12 cellular contexts compared by ENCODE assay signal in genomic region chr3:16335772-16336621, GRCh38.
DNase-seq lines count a peak whose midpoint lies in the region; ATAC-seq and TF ChIP-seq lines count a peak whose summit lies in the region.
"Had no signal": no experiment of that assay in that cellular context is flagged by ENCODE, and none has a peak within 500 bp of the region (broad histone marks: within the 10 kb centered on the region; RNA-seq: fewer than 3 reads in every experiment).

No MANE protein-coding gene starts in this region.

- CTCF ChIA-PET in activated CD4-positive, alpha-beta T cell treated with anti-CD3 and anti-CD28 coated beads, Interleukin-2, amount 10 ng/mL, durations not matched to agents 7 days and 5 days (lab: Charles Lee) = interaction anchor here (0.7 to 1.4 kb wide), 4 partner anchors 13 to 46 kb away, joined by 3 to 5 read pairs (median 4); no protein-coding TSS in a partner anchor
- CTCF ChIA-PET in mammary epithelial cell (lab: Charles Lee; ENCODE audit: low non-redundant PET) = no interaction called here

- no peak overlapping the region for H3K4me3 Mint-ChIP-seq in activated CD4-positive, alpha-beta T cell treated with anti-CD3 and anti-CD28 coated beads, Interleukin-2, amount 10 ng/mL, durations not matched to agents 7 days and 5 days
- H3K4me3 Mint-ChIP-seq in stimulated activated effector memory CD8-positive, alpha-beta T cell treated with anti-CD3 and anti-CD28 coated beads, Interleukin-12 subunit alpha, Interleukin-12 subunit beta, amount 100 ng/mL, for 72 hours = no peak overlapping the region
- H3K4me3 Mint-ChIP-seq: activated B cell treated with CpG ODN at 0.5 μM for 24 hours had no signal

- H3K4me1 ChIP-seq in mammary epithelial cell (ENCODE audit: insufficient read depth, low read length) (no peaks in the 10 kb centered on the region), MM.1S (ENCODE audit: low read length) (no peaks in the 10 kb centered on the region)

- no peak for TF ChIP-seq CTCF in mammary epithelial cell (conservative IDR thresholded peaks at IDR 0.05 in 1 of 2, IDR thresholded peaks at IDR 0.05 in 1 of 2; ENCODE audit: extremely low read depth in 1 of 2, insufficient read depth in 1 of 2, low read depth in 1 of 2, low read length in 2 of 2)
- TF ChIP-seq CTCF in MM.1S (IDR thresholded peaks at IDR 0.05; ENCODE audit: low read length) = no peak

- no peaks in the 10 kb centered on the region for H3K9me3 ChIP-seq in mammary epithelial cell (replicated peaks; ENCODE audit: insufficient read depth, low read length)
- no peaks in the 10 kb centered on the region for H3K9me3 ChIP-seq in MM.1S (replicated peaks; ENCODE audit: insufficient read depth, low read length)

- 86% methylated on average over 14 of the region's 14 CpGs for WGBS in mammary epithelial cell (ENCODE audit: low coverage, missing lambda C conversion rate)

- H3K4me3 ChIP-seq in mammary epithelial cell (replicated peaks in 1 of 3; ENCODE audit: insufficient read depth in 1 of 3, low read depth in 2 of 3, low read length in 3 of 3) = no peak overlapping the region
- H3K4me3 ChIP-seq in MM.1S (ENCODE audit: low read length) = no peak overlapping the region

- H3K9ac ChIP-seq in mammary epithelial cell (ENCODE audit: insufficient read depth, low read length) (no peak overlapping the region), MM.1S (ENCODE audit: low read length) (no peak overlapping the region)

- no peaks in the 10 kb centered on the region for H4K20me1 ChIP-seq in mammary epithelial cell (ENCODE audit: insufficient read depth, low read length)
- H4K20me1 ChIP-seq in MM.1S (ENCODE audit: insufficient read depth, low read length) = no peaks in the 10 kb centered on the region

- H3K27me3 Mint-ChIP-seq in activated CD4-positive, alpha-beta T cell treated with anti-CD3 and anti-CD28 coated beads, Interleukin-2, amount 10 ng/mL, durations not matched to agents 7 days and 5 days = no peaks in the 10 kb centered on the region
- H3K27me3 Mint-ChIP-seq: activated B cell treated with CpG ODN at 0.5 μM for 24 hours had no signal

- H3K4me2 ChIP-seq in mammary epithelial cell (ENCODE audit: insufficient read depth, low read depth, low read length) (no peak overlapping the region), MM.1S (ENCODE audit: low read depth, low read length) (no peak overlapping the region)

- intact Hi-C loops in mammary epithelial cell (cut with micrococcal nuclease) = no loop called here

- in situ Hi-C loops in mammary epithelial cell (cut with MboI; ENCODE audit: low sequenced_read_pairs in 2 of 2) = no loop called here

- no TSS peak for BruUV-seq in mammary epithelial cell (replicated peaks; lab: Mats Ljungman, UMichigan)

- H2AFZ ChIP-seq in mammary epithelial cell (ENCODE audit: low read depth, low read length) = no peak overlapping the region
- H2AFZ ChIP-seq in MM.1S (ENCODE audit: low read length) = no peak overlapping the region

- POLR2A ChIA-PET in activated CD4-positive, alpha-beta T cell treated with anti-CD3 and anti-CD28 coated beads, Interleukin-2, amount 10 ng/mL, durations not matched to agents 7 days and 5 days (lab: Charles Lee) = no interaction called here

- H3K36me3 Mint-ChIP-seq in activated CD4-positive, alpha-beta T cell treated with anti-CD3 and anti-CD28 coated beads, Interleukin-2, amount 10 ng/mL, durations not matched to agents 7 days and 5 days (ENCODE audit: low read depth) = peaks cover 75% of the 10 kb centered on the region
- peaks cover 31 to 71% of the 10 kb centered on the region in 2 donors for H3K36me3 Mint-ChIP-seq in activated naive CD4-positive, alpha-beta T cell treated with anti-CD3 and anti-CD28 coated beads, Interleukin-2, amount 50 U/mL, for 72 hours
- peaks cover 85% of the 10 kb centered on the region for H3K36me3 Mint-ChIP-seq in stimulated activated effector memory CD8-positive, alpha-beta T cell treated with anti-CD3 and anti-CD28 coated beads, Interleukin-12 subunit alpha, Interleukin-12 subunit beta, amount 100 ng/mL, for 72 hours

- H3K27ac ChIP-seq in mammary epithelial cell (ENCODE audit: insufficient read depth, low read depth, low read length) (no peak overlapping the region), MM.1S (ENCODE audit: low read length) (no peak overlapping the region)

- no peaks in the 10 kb centered on the region for H3F3A ChIP-seq in MM.1S (ENCODE audit: insufficient read depth, low read length)

- H3K4me1 Mint-ChIP-seq in activated CD4-positive, alpha-beta T cell treated with anti-CD3 and anti-CD28 coated beads, Interleukin-2, amount 10 ng/mL, durations not matched to agents 7 days and 5 days = peaks cover 49% of the 10 kb centered on the region
- H3K4me1 Mint-ChIP-seq in stimulated activated effector memory CD8-positive, alpha-beta T cell treated with anti-CD3 and anti-CD28 coated beads, Interleukin-12 subunit alpha, Interleukin-12 subunit beta, amount 100 ng/mL, for 72 hours = peaks cover 57% of the 10 kb centered on the region

- no peak for ATAC-seq in activated naive CD4-positive, alpha-beta T cell treated with anti-CD3 and anti-CD28 coated beads, Interleukin-2, amount 50 U/mL, for 72 hours
- no peak for ATAC-seq in stimulated activated effector memory CD8-positive, alpha-beta T cell treated with anti-CD3 and anti-CD28 coated beads, Interleukin-12 subunit alpha, Interleukin-12 subunit beta, amount 100 ng/mL, for 72 hours
- ATAC-seq: Panc1 had no signal

- peak overlapping the region; percentile 56 for H3K27ac Mint-ChIP-seq in activated CD4-positive, alpha-beta T cell treated with anti-CD3 and anti-CD28 coated beads, Interleukin-2, amount 10 ng/mL, durations not matched to agents 7 days and 5 days
- H3K27ac Mint-ChIP-seq in activated naive CD4-positive, alpha-beta T cell treated with anti-CD3 and anti-CD28 coated beads, Interleukin-2, amount 50 U/mL, for 72 hours = peak overlapping the region; percentile 79 to 96
- H3K27ac Mint-ChIP-seq in stimulated activated effector memory CD8-positive, alpha-beta T cell treated with anti-CD3 and anti-CD28 coated beads, Interleukin-12 subunit alpha, Interleukin-12 subunit beta, amount 100 ng/mL, for 72 hours = peak overlapping the region; percentile 90
- H3K27ac Mint-ChIP-seq: activated B cell treated with CpG ODN at 0.5 μM for 24 hours had no signal

- dilution Hi-C loops in mammary epithelial cell (cut with HindIII; ENCODE audit: low sequenced_read_pairs) = no loop called here

- H3K79me2 ChIP-seq in mammary epithelial cell (ENCODE audit: insufficient read depth, low read length) = no peaks in the 10 kb centered on the region
- H3K79me2 ChIP-seq in MM.1S (ENCODE audit: low read length) = 0 out of 2 replicates have a peak, but pooled peaks cover 2% of the 10 kb centered on the region

- H3K27me3 ChIP-seq in mammary epithelial cell (ENCODE audit: insufficient read depth, low read length) (no peaks in the 10 kb centered on the region), MM.1S (replicated peaks; ENCODE audit: insufficient read depth, low read length) (no peaks in the 10 kb centered on the region)

- DNase-seq in activated CD4-positive, alpha-beta T cell treated with anti-CD3 and anti-CD28 coated beads, Interleukin-2, amount 10 ng/mL, durations not matched to agents 7 days and 5 days = no peak
- no peak for DNase-seq in activated CD4-positive, alpha-beta T cell treated with anti-CD3 and anti-CD28 coated beads for 1 hour
- no peak for DNase-seq in activated naive CD4-positive, alpha-beta T cell treated with anti-CD3 and anti-CD28 coated beads, Interleukin-2, amount 50 U/mL, for 72 hours (ENCODE audit: low spot score in 2 of 2)
- DNase-seq in left kidney (ENCODE audit: low read depth, low spot score) (peak; percentile 11), mammary epithelial cell (no peak), amniotic stem cell (lab: John Stamatoyannopoulos, UW) (no peak), MM.1S (no peak)
- no peak for DNase-seq in stimulated activated effector memory CD8-positive, alpha-beta T cell treated with anti-CD3 and anti-CD28 coated beads, Interleukin-12 subunit alpha, Interleukin-12 subunit beta, amount 100 ng/mL, for 72 hours (ENCODE audit: low spot score in 2 of 2)
- DNase-seq: activated B cell treated with CpG ODN at 0.5 μM for 24 hours, Calu3, NCI-H2029 had no signal

- no peaks in the 10 kb centered on the region for H3K9me2 ChIP-seq in MM.1S (replicated peaks; ENCODE audit: insufficient read depth, low read length)

- peaks cover 10% of the 10 kb centered on the region for H3K9me3 Mint-ChIP-seq in activated CD4-positive, alpha-beta T cell treated with anti-CD3 and anti-CD28 coated beads, Interleukin-2, amount 10 ng/mL, durations not matched to agents 7 days and 5 days
- H3K9me3 Mint-ChIP-seq in activated naive CD4-positive, alpha-beta T cell treated with anti-CD3 and anti-CD28 coated beads, Interleukin-2, amount 50 U/mL, for 72 hours = peaks cover 9 to 21% of the 10 kb centered on the region in 2 donors
- H3K9me3 Mint-ChIP-seq in stimulated activated effector memory CD8-positive, alpha-beta T cell treated with anti-CD3 and anti-CD28 coated beads, Interleukin-12 subunit alpha, Interleukin-12 subunit beta, amount 100 ng/mL, for 72 hours = peaks cover 11% of the 10 kb centered on the region

- no peaks in the 10 kb centered on the region for H3K36me3 ChIP-seq in mammary epithelial cell (ENCODE audit: insufficient read depth, low read length)
- H3K36me3 ChIP-seq in MM.1S (replicated peaks; ENCODE audit: insufficient read depth, low read length) = no peaks in the 10 kb centered on the region
